Comparison of ENCODE assay signal across 15 cellular contexts in genomic region chr17:75763269-75763607, GRCh38. TPM values are rescaled to one million over a fixed set of nuclear protein-coding genes. Genes with fewer than 3 reads are reported as not detected.
DNase-seq lines count a peak whose midpoint lies in the region; ATAC-seq and TF ChIP-seq lines count a peak whose summit lies in the region.
"Had no signal": no experiment of that assay in that cellular context is flagged by ENCODE, and none has a peak within 500 bp of the region (broad histone marks: within the 10 kb centered on the region; RNA-seq: fewer than 3 reads in every experiment).

No MANE protein-coding gene starts in this region.

- no peak overlapping the region for H2AFZ ChIP-seq in Loucy (ENCODE audit: low read length)

- peak overlapping the region; percentile 99 for H3K4me2 ChIP-seq in Loucy (ENCODE audit: low read depth, low read length, poor library complexity, severe bottlenecking)

- H3K9ac ChIP-seq in Loucy (ENCODE audit: low read depth, low read length, poor library complexity, severe bottlenecking): peak overlapping the region; percentile 75

- peaks cover 10% of the 10 kb centered on the region for H3K4me1 Mint-ChIP-seq in activated naive CD4-positive, alpha-beta T cell treated with anti-CD3 and anti-CD28 coated beads for 36 hours (ENCODE audit: low read depth)
- H3K4me1 Mint-ChIP-seq in effector memory CD8-positive, alpha-beta T cell (ENCODE audit: low read depth in 2 of 2): peaks cover 8 to 17% of the 10 kb centered on the region in 2 donors
- peaks cover 12% of the 10 kb centered on the region for H3K4me1 Mint-ChIP-seq in stimulated activated effector memory CD8-positive, alpha-beta T cell treated with anti-CD3 and anti-CD28 coated beads, Interleukin-12 subunit alpha, Interleukin-12 subunit beta, amount 100 ng/mL, for 72 hours

- no peak overlapping the region for H3K27ac Mint-ChIP-seq in activated naive CD4-positive, alpha-beta T cell treated with anti-CD3 and anti-CD28 coated beads for 36 hours
- H3K27ac Mint-ChIP-seq in activated naive CD4-positive, alpha-beta T cell treated with anti-CD3 and anti-CD28 coated beads, Interleukin-2, amount 50 U/mL, for 72 hours: peak overlapping the region in 1 of 2 donors; percentile 43
- peak overlapping the region; percentile 41 to 68 for H3K27ac Mint-ChIP-seq in effector memory CD8-positive, alpha-beta T cell
- peak overlapping the region; percentile 87 for H3K27ac Mint-ChIP-seq in stimulated activated effector memory CD8-positive, alpha-beta T cell treated with anti-CD3 and anti-CD28 coated beads, Interleukin-12 subunit alpha, Interleukin-12 subunit beta, amount 100 ng/mL, for 72 hours

- H3K4me1 ChIP-seq in Loucy (ENCODE audit: insufficient read depth, low read length, poor library complexity, severe bottlenecking): peaks cover 14% of the 10 kb centered on the region
- H3K4me1 ChIP-seq: foreskin keratinocyte had no signal

- no peak for ATAC-seq in activated naive CD4-positive, alpha-beta T cell treated with anti-CD3 and anti-CD28 coated beads, Interleukin-2, amount 50 U/mL, for 72 hours
- ATAC-seq in effector memory CD8-positive, alpha-beta T cell (replicated peaks): no peak
- no peak for ATAC-seq in stimulated activated effector memory CD8-positive, alpha-beta T cell treated with anti-CD3 and anti-CD28 coated beads, Interleukin-12 subunit alpha, Interleukin-12 subunit beta, amount 100 ng/mL, for 72 hours
- ATAC-seq in GM18870 (IDR thresholded peaks at IDR 0.05; ENCODE audit: unreplicated experiment): no peak

- H3K4me3 Mint-ChIP-seq in activated naive CD4-positive, alpha-beta T cell treated with anti-CD3 and anti-CD28 coated beads for 36 hours: peak overlapping the region; percentile 18
- H3K4me3 Mint-ChIP-seq in effector memory CD8-positive, alpha-beta T cell: peak overlapping the region; percentile 27 to 65
- peak overlapping the region; percentile 76 for H3K4me3 Mint-ChIP-seq in stimulated activated effector memory CD8-positive, alpha-beta T cell treated with anti-CD3 and anti-CD28 coated beads, Interleukin-12 subunit alpha, Interleukin-12 subunit beta, amount 100 ng/mL, for 72 hours

- H3K36me3 ChIP-seq in Loucy (ENCODE audit: insufficient read depth, low read length): no peaks in the 10 kb centered on the region

- H3K36me3 Mint-ChIP-seq in activated naive CD4-positive, alpha-beta T cell treated with anti-CD3 and anti-CD28 coated beads for 36 hours (ENCODE audit: low read depth): peaks cover 5% of the 10 kb centered on the region
- no peaks in the 10 kb centered on the region for H3K36me3 Mint-ChIP-seq in activated naive CD4-positive, alpha-beta T cell treated with anti-CD3 and anti-CD28 coated beads, Interleukin-2, amount 50 U/mL, for 72 hours
- peaks cover 3% of the 10 kb centered on the region for H3K36me3 Mint-ChIP-seq in effector memory CD8-positive, alpha-beta T cell (ENCODE audit: insufficient read depth)
- peaks cover 13% of the 10 kb centered on the region for H3K36me3 Mint-ChIP-seq in stimulated activated effector memory CD8-positive, alpha-beta T cell treated with anti-CD3 and anti-CD28 coated beads, Interleukin-12 subunit alpha, Interleukin-12 subunit beta, amount 100 ng/mL, for 72 hours

- no peaks in the 10 kb centered on the region; the same call in 1 of the 2 replicates for H3F3A ChIP-seq in Loucy (ENCODE audit: low read depth)

- no peak overlapping the region for H3K4me3 ChIP-seq in Loucy (ENCODE audit: low read length, poor library complexity, severe bottlenecking)

- H3K9me3 ChIP-seq in Loucy (ENCODE audit: insufficient read depth, low read depth, low read length): no peaks in the 10 kb centered on the region
- H3K9me3 ChIP-seq: vagina had no signal

- H3K27me3 ChIP-seq in Loucy (ENCODE audit: insufficient read depth, low read length, poor library complexity, severe bottlenecking): no peaks in the 10 kb centered on the region
- H3K27me3 ChIP-seq: foreskin keratinocyte, vagina had no signal

- no peak for TF ChIP-seq CTCF in Loucy (conservative IDR thresholded peaks at IDR 0.05; ENCODE audit: low read length)

- peaks cover 3% of the 10 kb centered on the region; the same call in 1 of the 2 replicates for H3K79me2 ChIP-seq in Loucy (ENCODE audit: insufficient read depth, low read length)

- H4K20me1 ChIP-seq in Loucy (ENCODE audit: insufficient read depth, low read length, poor library complexity, severe bottlenecking): no peaks in the 10 kb centered on the region

- H3K27me3 Mint-ChIP-seq in activated naive CD4-positive, alpha-beta T cell treated with anti-CD3 and anti-CD28 coated beads for 36 hours (ENCODE audit: low read depth): no peaks in the 10 kb centered on the region
- no peaks in the 10 kb centered on the region for H3K27me3 Mint-ChIP-seq in effector memory CD8-positive, alpha-beta T cell

- intact Hi-C loops in activated naive CD4-positive, alpha-beta T cell treated with anti-CD3 and anti-CD28 coated beads for 36 hours (cut with micrococcal nuclease): no loop called here

- DNase-seq in activated naive CD4-positive, alpha-beta T cell treated with anti-CD3 and anti-CD28 coated beads for 36 hours: no peak
- DNase-seq in activated naive CD4-positive, alpha-beta T cell treated with anti-CD3 and anti-CD28 coated beads, Interleukin-2, amount 50 U/mL, for 72 hours (ENCODE audit: low spot score in 2 of 2): no peak
- DNase-seq in effector memory CD8-positive, alpha-beta T cell: no peak
- DNase-seq in stimulated activated effector memory CD8-positive, alpha-beta T cell treated with anti-CD3 and anti-CD28 coated beads, Interleukin-12 subunit alpha, Interleukin-12 subunit beta, amount 100 ng/mL, for 72 hours (ENCODE audit: low spot score in 2 of 2): no peak
- DNase-seq in NCI-H510A (lab: John Stamatoyannopoulos, UW) (no peak), NCI-H446 treated with DMSO at 0.1 percent for 48 hours (lab: John Stamatoyannopoulos, UW) (no peak)
- DNase-seq: activated CD4-positive, alpha-beta T cell treated with anti-CD3 and anti-CD28 coated beads for 1 hour; DMS 273 treated with DMSO at 0.1 percent for 48 hours; NCI-H1694; NCI-H446; T1000 had no signal

- H3K9me2 ChIP-seq in Loucy (replicated peaks; ENCODE audit: low read depth, low read length): no peaks in the 10 kb centered on the region

- CTCF ChIA-PET in activated naive CD4-positive, alpha-beta T cell treated with anti-CD3 and anti-CD28 coated beads for 36 hours (lab: Charles Lee): interaction anchor here (1.0 to 5.2 kb wide), 11 partner anchors 10 to 130 kb away, joined by 4 to 76 read pairs (median 8); partner anchors contain the start of genes SMIM5 and UNK

- no peaks in the 10 kb centered on the region for H3K9me3 Mint-ChIP-seq in activated naive CD4-positive, alpha-beta T cell treated with anti-CD3 and anti-CD28 coated beads for 36 hours
- no peaks in the 10 kb centered on the region for H3K9me3 Mint-ChIP-seq in activated naive CD4-positive, alpha-beta T cell treated with anti-CD3 and anti-CD28 coated beads, Interleukin-2, amount 50 U/mL, for 72 hours
- H3K9me3 Mint-ChIP-seq in effector memory CD8-positive, alpha-beta T cell: no peaks in the 10 kb centered on the region
- H3K9me3 Mint-ChIP-seq in stimulated activated effector memory CD8-positive, alpha-beta T cell treated with anti-CD3 and anti-CD28 coated beads, Interleukin-12 subunit alpha, Interleukin-12 subunit beta, amount 100 ng/mL, for 72 hours: no peaks in the 10 kb centered on the region

RNA-seq across cellular contexts. Expression of gene GALK1, which starts 1.8 kb away (rescaled TPM):
- total RNA-seq in activated naive CD4-positive, alpha-beta T cell treated with anti-CD3 and anti-CD28 coated beads for 36 hours: 10 to 100 TPM; 48.7 to 50.2 TPM
- total RNA-seq in activated naive CD4-positive, alpha-beta T cell treated with anti-CD3 and anti-CD28 coated beads, Interleukin-2, amount 50 U/mL, for 72 hours: 10 to 100 TPM; 54.7 to 74.8 TPM

RNA-seq across cellular contexts. Expression of gene UNK, which starts 21.4 kb away (rescaled TPM):
- 10 to 100 TPM; 19.1 to 21.4 TPM for total RNA-seq in activated naive CD4-positive, alpha-beta T cell treated with anti-CD3 and anti-CD28 coated beads for 36 hours
- total RNA-seq in activated naive CD4-positive, alpha-beta T cell treated with anti-CD3 and anti-CD28 coated beads, Interleukin-2, amount 50 U/mL, for 72 hours: 10 to 100 TPM; 15.3 to 29.3 TPM

RNA-seq across cellular contexts. Expression of gene ITGB4, which starts 42.0 kb away (rescaled TPM):
- total RNA-seq in activated naive CD4-positive, alpha-beta T cell treated with anti-CD3 and anti-CD28 coated beads for 36 hours: 1 to 10 TPM in 1 of 2 experiments, under 1 TPM in 1; 0.83 to 1.0 TPM
- total RNA-seq in activated naive CD4-positive, alpha-beta T cell treated with anti-CD3 and anti-CD28 coated beads, Interleukin-2, amount 50 U/mL, for 72 hours: 1 to 10 TPM in 1 of 2 donors, under 1 TPM in 1; 0.76 to 1.1 TPM

Comparison
In these comparisons a context has a peak if more than half of its experiments do, and no peak if none do; other contexts are left out.
1. H3K4me3 Mint-ChIP-seq: peak in every context shown above with its lines; median percentile 76 in stimulated activated effector memory CD8-positive, alpha-beta T cell treated with anti-CD3 and anti-CD28 coated beads, Interleukin-12 subunit alpha, Interleukin-12 subunit beta, amount 100 ng/mL, for 72 hours; 46 in effector memory CD8-positive, alpha-beta T cell; 18 in activated naive CD4-positive, alpha-beta T cell treated with anti-CD3 and anti-CD28 coated beads for 36 hours.